Comparison of ENCODE assay signal across 39 cellular contexts in the genomic region with DNA sequence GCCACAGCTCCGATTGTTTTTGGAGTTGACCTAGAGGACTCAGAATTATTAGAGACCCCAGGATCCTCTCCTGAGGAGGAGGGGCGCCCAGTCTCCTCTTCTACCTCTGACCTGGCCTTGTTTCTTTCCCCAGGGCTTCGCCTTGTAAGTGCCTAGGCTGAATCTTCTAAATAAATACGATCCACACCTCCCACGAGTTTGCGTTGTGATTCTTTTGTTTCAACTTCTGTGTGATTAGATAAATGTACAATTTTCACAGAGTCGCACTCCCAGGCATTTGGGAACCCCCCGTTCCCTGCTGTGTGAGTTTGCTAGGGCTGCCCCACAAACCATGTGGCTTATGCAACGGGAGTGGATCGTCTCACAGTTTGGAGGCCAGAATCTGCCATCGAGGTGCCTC. TPM values are rescaled to one million over a fixed set of nuclear protein-coding genes. Genes with fewer than 3 reads are reported as not detected.
"Had no signal": no experiment of that assay in that cellular context is flagged by ENCODE, and none has a peak within 500 bp of the region (broad histone marks: within the 10 kb centered on the region; RNA-seq: fewer than 3 reads in every experiment).

No MANE protein-coding gene starts in this region.

- H3K27ac ChIP-seq: adrenal gland, breast epithelium, cardiac muscle cell, colonic mucosa, epithelial cell of prostate, esophagus squamous epithelium, gastroesophageal sphincter had no signal

- H3K27me3 ChIP-seq: adrenal gland, breast epithelium, cardiac muscle cell, colonic mucosa, esophagus squamous epithelium had no signal

- H3K9me3 ChIP-seq: adrenal gland, breast epithelium, colonic mucosa, esophagus squamous epithelium, gastroesophageal sphincter had no signal

- H3K27ac Mint-ChIP-seq: activated CD4-positive, alpha-beta memory T cell treated with anti-CD3 and anti-CD28 coated beads, Interleukin-2, amount 10 ng/mL, durations not matched to agents 7 days and 5 days; activated CD4-positive, alpha-beta T cell treated with anti-CD3 and anti-CD28 coated beads for 36 hours; activated CD4-positive, alpha-beta T cell treated with anti-CD3 and anti-CD28 coated beads, Interleukin-2, amount 10 ng/mL, durations not matched to agents 7 days and 5 days; activated naive CD4-positive, alpha-beta T cell treated with anti-CD3 and anti-CD28 coated beads for 36 hours; activated naive CD4-positive, alpha-beta T cell treated with anti-CD3 and anti-CD28 coated beads, Interleukin-2, amount 50 U/mL, for 24 hours; activated naive CD8-positive, alpha-beta T cell treated with anti-CD3 and anti-CD28 coated beads for 36 hours; activated naive CD8-positive, alpha-beta T cell treated with anti-CD3 and anti-CD28 coated beads, Interleukin-2, amount 50 U/mL, for 24 hours; activated T-helper 1 cell treated with anti-CD3 and anti-CD28 coated beads, Interleukin-12 subunit alpha, Interleukin-12 subunit beta, Interleukin-2, Interleukin-4 antibody, amounts not matched to agents 30 ng/mL and 10 ng/mL and 1 ng/mL, durations not matched to agents 14 hours and 24 hours and 36 hours; activated T-helper 2 cell treated with anti-CD3 and anti-CD28 coated beads, Interferon-gamma antibody, Interleukin-2, Interleukin-4, amounts not matched to agents 10 μg/mL and 5 μg/mL and 100 μg/mL, durations not matched to agents 14 hours and 24 hours and 36 hours; brain had no signal

- ATAC-seq: activated CD4-positive, alpha-beta T cell treated with anti-CD3 and anti-CD28 coated beads for 36 hours; activated naive CD8-positive, alpha-beta T cell treated with anti-CD3 and anti-CD28 coated beads, Interleukin-2, amount 50 U/mL, for 24 hours; gastroesophageal sphincter had no signal

- H3K4me3 ChIP-seq: adrenal gland, breast epithelium, cardiac muscle cell, colonic mucosa, esophagus squamous epithelium, gastroesophageal sphincter had no signal

- H3K36me3 ChIP-seq: adrenal gland, breast epithelium, cardiac muscle cell, colonic mucosa, esophagus squamous epithelium, gastroesophageal sphincter had no signal

- H3K36me3 Mint-ChIP-seq: activated naive CD4-positive, alpha-beta T cell treated with anti-CD3 and anti-CD28 coated beads, Interleukin-2, amount 50 U/mL, for 24 hours; brain had no signal

- FAIRE-seq: endometrium, endothelial cell of umbilical vein had no signal

- H3K4me1 ChIP-seq: adrenal gland, breast epithelium, colonic mucosa, esophagus squamous epithelium, gastroesophageal sphincter had no signal

- DNase-seq: activated CD4-positive, alpha-beta memory T cell treated with anti-CD3 and anti-CD28 coated beads, Interleukin-2, amount 10 ng/mL, durations not matched to agents 7 days and 5 days; activated CD4-positive, alpha-beta T cell treated with anti-CD3 and anti-CD28 coated beads for 36 hours; activated CD4-positive, alpha-beta T cell treated with anti-CD3 and anti-CD28 coated beads, Interleukin-2, amount 10 ng/mL, durations not matched to agents 7 days and 5 days; activated CD4-positive, alpha-beta T cell treated with anti-CD3 and anti-CD28 coated beads, Interleukin-2, amount 50 U/mL, for 4 hours; activated CD4-positive, CD25-positive, alpha-beta regulatory T cell; activated CD4-positive, CD25-positive, alpha-beta regulatory T cell treated with anti-CD3 and anti-CD28 coated beads, Interleukin-2, amount 50 U/mL, for 72 hours; activated CD8-positive, alpha-beta memory T cell treated with anti-CD3 and anti-CD28 coated beads, Interleukin-2, amount 50 U/mL, for 4 hours; activated effector memory CD4-positive, alpha-beta T cell treated with anti-CD3 and anti-CD28 coated beads, Interleukin-2, amount 50 U/mL, for 16 hours; activated naive CD4-positive, alpha-beta T cell treated with anti-CD3 and anti-CD28 coated beads for 36 hours; activated naive CD8-positive, alpha-beta T cell treated with anti-CD3 and anti-CD28 coated beads for 36 hours; activated naive CD8-positive, alpha-beta T cell treated with anti-CD3 and anti-CD28 coated beads, Interleukin-2, amount 50 U/mL, for 24 hours; activated T-cell treated with anti-CD3 and anti-CD28 coated beads, Interleukin-2, amount 50 U/mL, for 1 hour; activated T-cell treated with anti-CD3 and anti-CD28 coated beads, Interleukin-2, amount 50 U/mL, for 48 hours; adrenal gland; amygdala; central memory CD4-positive, alpha-beta T cell; cerebellar nuclear complex; colonic mucosa; effector CD8-positive, alpha-beta T cell; esophagus squamous epithelium; foreskin melanocyte; T-helper 2 cell had no signal

- H3K4me3 Mint-ChIP-seq: activated CD4-positive, alpha-beta memory T cell treated with anti-CD3 and anti-CD28 coated beads, Interleukin-2, amount 10 ng/mL, durations not matched to agents 7 days and 5 days; activated CD4-positive, alpha-beta T cell treated with anti-CD3 and anti-CD28 coated beads for 36 hours; activated CD4-positive, alpha-beta T cell treated with anti-CD3 and anti-CD28 coated beads, Interleukin-2, amount 10 ng/mL, durations not matched to agents 7 days and 5 days; activated naive CD4-positive, alpha-beta T cell treated with anti-CD3 and anti-CD28 coated beads for 36 hours; activated naive CD4-positive, alpha-beta T cell treated with anti-CD3 and anti-CD28 coated beads, Interleukin-2, amount 50 U/mL, for 24 hours; activated naive CD8-positive, alpha-beta T cell treated with anti-CD3 and anti-CD28 coated beads for 36 hours; activated naive CD8-positive, alpha-beta T cell treated with anti-CD3 and anti-CD28 coated beads, Interleukin-2, amount 50 U/mL, for 24 hours; activated T-helper 1 cell treated with anti-CD3 and anti-CD28 coated beads, Interleukin-12 subunit alpha, Interleukin-12 subunit beta, Interleukin-2, Interleukin-4 antibody, amounts not matched to agents 30 ng/mL and 10 ng/mL and 1 ng/mL, durations not matched to agents 14 hours and 24 hours and 36 hours; brain had no signal

- H3K4me1 Mint-ChIP-seq: activated CD4-positive, alpha-beta T cell treated with anti-CD3 and anti-CD28 coated beads, Interleukin-2, amount 10 ng/mL, durations not matched to agents 7 days and 5 days; activated naive CD4-positive, alpha-beta T cell treated with anti-CD3 and anti-CD28 coated beads, Interleukin-2, amount 50 U/mL, for 24 hours had no signal

- H3K27me3 Mint-ChIP-seq: activated CD4-positive, alpha-beta T cell treated with anti-CD3 and anti-CD28 coated beads, Interleukin-2, amount 10 ng/mL, durations not matched to agents 7 days and 5 days had no signal

RNA-seq across cellular contexts. Expression of a gene that starts 1.2 kb away (rescaled TPM):
- total RNA-seq: activated CD4-positive, alpha-beta memory T cell treated with anti-CD3 and anti-CD28 coated beads, Interleukin-2, amount 10 ng/mL, durations not matched to agents 7 days and 5 days; activated CD4-positive, alpha-beta T cell treated with anti-CD3 and anti-CD28 coated beads for 36 hours; activated naive CD4-positive, alpha-beta T cell treated with anti-CD3 and anti-CD28 coated beads for 36 hours; activated naive CD8-positive, alpha-beta T cell treated with anti-CD3 and anti-CD28 coated beads for 36 hours; activated T-helper 1 cell treated with anti-CD3 and anti-CD28 coated beads, Interleukin-12 subunit alpha, Interleukin-12 subunit beta, Interleukin-2, Interleukin-4 antibody, amounts not matched to agents 30 ng/mL and 10 ng/mL and 1 ng/mL, durations not matched to agents 14 hours and 24 hours and 36 hours; activated T-helper 2 cell treated with anti-CD3 and anti-CD28 coated beads, Interferon-gamma antibody, Interleukin-2, Interleukin-4, amounts not matched to agents 10 μg/mL and 5 μg/mL and 100 μg/mL, durations not matched to agents 14 hours and 24 hours and 36 hours; cardiac muscle cell; dermis microvascular lymphatic vessel endothelial cell; endothelial cell of umbilical vein; fibroblast of lung; fibroblast of villous mesenchyme; glomerular endothelial cell had no signal
- polyA plus RNA-seq: adrenal gland, aorta, cardiac muscle cell, fibroblast of lung had no signal

RNA-seq across cellular contexts. Expression of a gene that starts 9.2 kb away (rescaled TPM):
- total RNA-seq: activated CD4-positive, alpha-beta memory T cell treated with anti-CD3 and anti-CD28 coated beads, Interleukin-2, amount 10 ng/mL, durations not matched to agents 7 days and 5 days; activated naive CD4-positive, alpha-beta T cell treated with anti-CD3 and anti-CD28 coated beads for 36 hours; activated naive CD8-positive, alpha-beta T cell treated with anti-CD3 and anti-CD28 coated beads for 36 hours; activated T-helper 1 cell treated with anti-CD3 and anti-CD28 coated beads, Interleukin-12 subunit alpha, Interleukin-12 subunit beta, Interleukin-2, Interleukin-4 antibody, amounts not matched to agents 30 ng/mL and 10 ng/mL and 1 ng/mL, durations not matched to agents 14 hours and 24 hours and 36 hours; activated T-helper 2 cell treated with anti-CD3 and anti-CD28 coated beads, Interferon-gamma antibody, Interleukin-2, Interleukin-4, amounts not matched to agents 10 μg/mL and 5 μg/mL and 100 μg/mL, durations not matched to agents 14 hours and 24 hours and 36 hours; dermis microvascular lymphatic vessel endothelial cell; endothelial cell of umbilical vein; esophagus squamous epithelium; fibroblast of lung; fibroblast of villous mesenchyme; gastroesophageal sphincter; glomerular endothelial cell; T-helper 1 cell treated with Interleukin-12 subunit alpha and Interleukin-12 subunit beta and Interleukin-4 antibody, amounts not matched to agents 30 ng/mL and 1 ng/mL, for 36 hours had no signal
- polyA plus RNA-seq: cardiac muscle cell, fibroblast of lung had no signal

RNA-seq across cellular contexts. Expression of a gene that starts 11.9 kb away (rescaled TPM):
- total RNA-seq: activated CD4-positive, alpha-beta memory T cell treated with anti-CD3 and anti-CD28 coated beads, Interleukin-2, amount 10 ng/mL, durations not matched to agents 7 days and 5 days; activated naive CD4-positive, alpha-beta T cell treated with anti-CD3 and anti-CD28 coated beads for 36 hours; activated naive CD8-positive, alpha-beta T cell treated with anti-CD3 and anti-CD28 coated beads for 36 hours; cardiac muscle cell; dermis microvascular lymphatic vessel endothelial cell; endothelial cell of umbilical vein; fibroblast of villous mesenchyme; gastroesophageal sphincter; glomerular endothelial cell had no signal
- polyA plus RNA-seq: aorta, cardiac muscle cell, fibroblast of lung had no signal

RNA-seq across cellular contexts. Expression of a gene that starts 26.3 kb away (rescaled TPM):
- total RNA-seq: activated CD4-positive, alpha-beta T cell treated with anti-CD3 and anti-CD28 coated beads for 36 hours; activated CD4-positive, alpha-beta T cell treated with anti-CD3 and anti-CD28 coated beads, Interleukin-2, amount 10 ng/mL, durations not matched to agents 7 days and 5 days; activated naive CD4-positive, alpha-beta T cell treated with anti-CD3 and anti-CD28 coated beads for 36 hours; activated naive CD8-positive, alpha-beta T cell treated with anti-CD3 and anti-CD28 coated beads for 36 hours; activated T-helper 1 cell treated with anti-CD3 and anti-CD28 coated beads, Interleukin-12 subunit alpha, Interleukin-12 subunit beta, Interleukin-2, Interleukin-4 antibody, amounts not matched to agents 30 ng/mL and 10 ng/mL and 1 ng/mL, durations not matched to agents 14 hours and 24 hours and 36 hours; activated T-helper 2 cell treated with anti-CD3 and anti-CD28 coated beads, Interferon-gamma antibody, Interleukin-2, Interleukin-4, amounts not matched to agents 10 μg/mL and 5 μg/mL and 100 μg/mL, durations not matched to agents 14 hours and 24 hours and 36 hours; adrenal gland; aorta; breast epithelium; cardiac muscle cell; dermis microvascular lymphatic vessel endothelial cell; endothelial cell of umbilical vein; esophagus squamous epithelium; fibroblast of lung; fibroblast of villous mesenchyme; gastroesophageal sphincter; glomerular endothelial cell; T-helper 1 cell treated with Interleukin-12 subunit alpha and Interleukin-12 subunit beta and Interleukin-4 antibody, amounts not matched to agents 30 ng/mL and 1 ng/mL, for 36 hours had no signal
- polyA plus RNA-seq: endothelial cell of umbilical vein, fibroblast of lung had no signal

RNA-seq across cellular contexts. Expression of a gene that starts 43.7 kb away (rescaled TPM):
- total RNA-seq: activated CD4-positive, alpha-beta memory T cell treated with anti-CD3 and anti-CD28 coated beads, Interleukin-2, amount 10 ng/mL, durations not matched to agents 7 days and 5 days; activated CD4-positive, alpha-beta T cell treated with anti-CD3 and anti-CD28 coated beads for 36 hours; activated CD4-positive, alpha-beta T cell treated with anti-CD3 and anti-CD28 coated beads, Interleukin-2, amount 10 ng/mL, durations not matched to agents 7 days and 5 days; activated naive CD4-positive, alpha-beta T cell treated with anti-CD3 and anti-CD28 coated beads for 36 hours; activated naive CD8-positive, alpha-beta T cell treated with anti-CD3 and anti-CD28 coated beads for 36 hours; activated T-helper 1 cell treated with anti-CD3 and anti-CD28 coated beads, Interleukin-12 subunit alpha, Interleukin-12 subunit beta, Interleukin-2, Interleukin-4 antibody, amounts not matched to agents 30 ng/mL and 10 ng/mL and 1 ng/mL, durations not matched to agents 14 hours and 24 hours and 36 hours; activated T-helper 2 cell treated with anti-CD3 and anti-CD28 coated beads, Interferon-gamma antibody, Interleukin-2, Interleukin-4, amounts not matched to agents 10 μg/mL and 5 μg/mL and 100 μg/mL, durations not matched to agents 14 hours and 24 hours and 36 hours; adrenal gland; aorta; breast epithelium; cardiac muscle cell; colonic mucosa; dermis microvascular lymphatic vessel endothelial cell; endothelial cell of umbilical vein; esophagus squamous epithelium; fibroblast of lung; fibroblast of villous mesenchyme; gastroesophageal sphincter; glomerular endothelial cell; T-helper 1 cell treated with Interleukin-12 subunit alpha and Interleukin-12 subunit beta and Interleukin-4 antibody, amounts not matched to agents 30 ng/mL and 1 ng/mL, for 36 hours had no signal
- polyA plus RNA-seq: adrenal gland, aorta, cardiac muscle cell, endothelial cell of umbilical vein, esophagus, fibroblast of lung had no signal
